Comparison of ENCODE assay signal across 19 cellular contexts in the genomic region with DNA sequence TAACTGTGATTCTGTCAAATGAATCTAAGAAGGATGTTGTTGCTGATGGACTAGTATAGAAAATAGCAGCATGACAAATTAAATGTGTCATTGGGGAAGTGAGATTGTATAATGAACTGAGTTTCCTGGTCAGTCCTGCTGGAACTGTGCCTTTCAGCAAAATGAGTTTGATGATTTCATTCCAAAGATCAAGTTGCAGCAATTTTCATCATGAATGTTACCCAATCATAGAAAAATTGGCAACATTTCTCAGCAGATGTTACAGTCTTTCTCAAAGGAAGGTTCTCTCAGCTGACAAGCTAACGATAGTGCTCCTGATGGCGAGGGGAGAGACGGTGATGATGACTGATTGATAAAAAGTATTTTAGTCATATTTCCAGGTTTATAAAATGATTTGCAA. TPM values are rescaled to one million over a fixed set of nuclear protein-coding genes. Genes with fewer than 3 reads are reported as not detected.
DNase-seq lines count a peak whose midpoint lies in the region; ATAC-seq and TF ChIP-seq lines count a peak whose summit lies in the region.
"Had no signal": no experiment of that assay in that cellular context is flagged by ENCODE, and none has a peak within 500 bp of the region (broad histone marks: within the 10 kb centered on the region; RNA-seq: fewer than 3 reads in every experiment).

No MANE protein-coding gene starts in this region.

- ATAC-seq in sciatic nerve (peak; percentile 73), GM18870 (IDR thresholded peaks at IDR 0.05; ENCODE audit: unreplicated experiment) (no peak), aorta (ENCODE audit: low FRiP score) (no peak)
- ATAC-seq: activated naive CD4-positive, alpha-beta T cell treated with anti-CD3 and anti-CD28 coated beads, Interleukin-2, amount 50 U/mL, for 72 hours had no signal

- WGBS in aorta, 2 donors: 77 to 81% methylated on average over 3 of the region's 3 CpGs

- POLR2A ChIA-PET in RWPE1 (lab: Yijun Ruan, JAX; ENCODE audit: low non-redundant PET): no interaction called here

- H3K27ac ChIP-seq in RWPE1 (no peak overlapping the region), aorta (ENCODE audit: low read depth in 1 of 2, low read length in 2 of 2) (no peak overlapping the region), vagina (no peak overlapping the region)
- H3K27ac ChIP-seq: 22Rv1, C4-2B, cardiac muscle cell, tibial artery had no signal

- no peak for TF ChIP-seq POLR2A in vagina (IDR thresholded peaks at IDR 0.05)

- no peak for TF ChIP-seq CTCF in RWPE1 (conservative IDR thresholded peaks at IDR 0.05; ENCODE audit: low read depth)
- TF ChIP-seq CTCF in vagina (IDR thresholded peaks at IDR 0.05): no peak

- no peaks in the 10 kb centered on the region for H3K27me3 ChIP-seq in aorta (ENCODE audit: control insufficient read depth in 1 of 2, insufficient read depth in 2 of 2, low read length in 1 of 2)
- H3K27me3 ChIP-seq in vagina: no peaks in the 10 kb centered on the region
- H3K27me3 ChIP-seq: cardiac muscle cell, tibial artery had no signal

- DNase-seq in DMS 273 (lab: John Stamatoyannopoulos, UW; ENCODE audit: unreplicated experiment) (peak; percentile 73), DMS 273 treated with DMSO at 0.1 percent for 48 hours (lab: John Stamatoyannopoulos, UW) (no peak), RWPE1 (ENCODE audit: low spot score) (peak; percentile 59), fibroblast of peridontal ligament (ENCODE audit: extremely low read depth) (peak; percentile 13), sciatic nerve (ENCODE audit: low spot score) (no peak), aorta (no peak), vagina (ENCODE audit: extremely low spot score in 2 of 2) (no peak)
- DNase-seq: activated CD8-positive, alpha-beta memory T cell treated with anti-CD3 and anti-CD28 coated beads, Interleukin-2, amount 50 U/mL, for 48 hours; DND-41; effector memory CD4-positive, alpha-beta T cell; Right ventricle myocardium superior; tibial artery had no signal

- CTCF ChIA-PET in RWPE1 (lab: Yijun Ruan, JAX): interaction anchor here (1.0 kb wide), 1 partner anchor 41 kb away, joined by 3 read pairs; no protein-coding TSS in a partner anchor

- H3K4me3 ChIP-seq in aorta (ENCODE audit: low read length in 2 of 2): no peak overlapping the region
- H3K4me3 ChIP-seq in vagina: no peak overlapping the region
- H3K4me3 ChIP-seq: cardiac muscle cell, tibial artery had no signal

- H3K4me1 ChIP-seq in aorta (ENCODE audit: control insufficient read depth in 1 of 2, insufficient read depth in 2 of 2, low read length in 2 of 2) (no peaks in the 10 kb centered on the region), vagina (no peaks in the 10 kb centered on the region)
- H3K4me1 ChIP-seq: tibial artery had no signal

- H3K9me3 ChIP-seq in aorta (ENCODE audit: control insufficient read depth, low read length) (no peaks in the 10 kb centered on the region), vagina (no peaks in the 10 kb centered on the region)
- H3K9me3 ChIP-seq: tibial artery had no signal

- H3K36me3 ChIP-seq in aorta (ENCODE audit: control insufficient read depth in 1 of 2, insufficient read depth in 2 of 2, low read length in 1 of 2): no peaks in the 10 kb centered on the region
- H3K36me3 ChIP-seq in vagina: no peaks in the 10 kb centered on the region
- H3K36me3 ChIP-seq: cardiac muscle cell, tibial artery had no signal

- intact Hi-C loops in sciatic nerve (cut with DNase I) (no loop called here), aorta (cut with DNase I) (no loop called here), vagina (cut with DNase I) (no loop called here)

RNA-seq across cellular contexts. Expression of gene PCDHAC2, which starts 10.7 kb away (rescaled TPM):
- total RNA-seq in sciatic nerve: 2.4 TPM
- 1 to 10 TPM; 1.4 to 1.9 TPM for total RNA-seq in aorta
- polyA plus RNA-seq in aorta: under 1 TPM; 0.25 to 0.49 TPM
- total RNA-seq in vagina: 3.9 TPM
- total RNA-seq: activated naive CD4-positive, alpha-beta T cell treated with anti-CD3 and anti-CD28 coated beads, Interleukin-2, amount 50 U/mL, for 72 hours; mononuclear cell; T-helper 2 cell treated with Interferon-gamma antibody and Interleukin-4, amounts not matched to agents 100 ng/mL and 5 ng/mL, for 36 hours had no signal

RNA-seq across cellular contexts. Expression of gene PCDHAC1, which starts 50.9 kb away (rescaled TPM):
- total RNA-seq in sciatic nerve (0.71 TPM), aorta (under 1 TPM; 0.15 to 0.36 TPM), vagina (0.49 TPM)
- polyA plus RNA-seq in aorta: not detected
- total RNA-seq: activated naive CD4-positive, alpha-beta T cell treated with anti-CD3 and anti-CD28 coated beads, Interleukin-2, amount 50 U/mL, for 72 hours; mononuclear cell; T-helper 2 cell treated with Interferon-gamma antibody and Interleukin-4, amounts not matched to agents 100 ng/mL and 5 ng/mL, for 36 hours had no signal

Comparison
In these comparisons a context has a peak if more than half of its experiments do, and no peak if none do; other contexts are left out.
1. DNase-seq: peak in DMS 273 (single experiment), RWPE1 (single experiment) and fibroblast of peridontal ligament (single experiment); none in DMS 273 treated with DMSO at 0.1 percent for 48 hours (single experiment), sciatic nerve (single experiment), aorta (0 of 2) and vagina (0 of 2).